Comparison of ENCODE assay signal across 15 cellular contexts in genomic region chr14:98371141-98371540, GRCh38.
DNase-seq lines count a peak whose midpoint lies in the region; ATAC-seq and TF ChIP-seq lines count a peak whose summit lies in the region.
"Had no signal": no experiment of that assay in that cellular context is flagged by ENCODE, and none has a peak within 500 bp of the region (broad histone marks: within the 10 kb centered on the region; RNA-seq: fewer than 3 reads in every experiment).

No MANE protein-coding gene starts in this region.

- no peaks in the 10 kb centered on the region for H3K9me3 ChIP-seq in esophagus squamous epithelium
- H3K9me3 ChIP-seq: Caco-2 had no signal

- no peaks in the 10 kb centered on the region for H3K27me3 ChIP-seq in esophagus squamous epithelium

- TF ChIP-seq CTCF in esophagus squamous epithelium (IDR thresholded peaks at IDR 0.05) = no peak

- H3K4me1 ChIP-seq in esophagus squamous epithelium = peaks cover 4 to 42% (median 6%) of the 10 kb centered on the region in 3 donors
- H3K4me1 ChIP-seq: Caco-2 had no signal

- H3K36me3 ChIP-seq in esophagus squamous epithelium = no peaks in the 10 kb centered on the region

- peak overlapping the region; percentile 22 for H3K27ac Mint-ChIP-seq in activated T-helper 17 cell treated with anti-CD3 and anti-CD28 coated beads, Interleukin-2, amount 50 U/mL, for 72 hours
- H3K27ac Mint-ChIP-seq in activated naive CD4-positive, alpha-beta T cell treated with anti-CD3 and anti-CD28 coated beads for 36 hours = no peak overlapping the region
- H3K27ac Mint-ChIP-seq: CD8-positive, alpha-beta T cell; H9 had no signal

- H3K9me3 Mint-ChIP-seq in activated T-helper 17 cell treated with anti-CD3 and anti-CD28 coated beads, Interleukin-2, amount 50 U/mL, for 72 hours = peaks cover 6% of the 10 kb centered on the region
- peaks cover 2% of the 10 kb centered on the region for H3K9me3 Mint-ChIP-seq in activated naive CD4-positive, alpha-beta T cell treated with anti-CD3 and anti-CD28 coated beads for 36 hours
- H3K9me3 Mint-ChIP-seq: CD8-positive, alpha-beta T cell had no signal

- intact Hi-C loops in esophagus squamous epithelium (cut with DNase I) = no loop called here
- intact Hi-C loops in activated naive CD4-positive, alpha-beta T cell treated with anti-CD3 and anti-CD28 coated beads for 36 hours (cut with micrococcal nuclease) = no loop called here

- no peaks in the 10 kb centered on the region for H3K27me3 Mint-ChIP-seq in activated T-helper 17 cell treated with anti-CD3 and anti-CD28 coated beads, Interleukin-2, amount 50 U/mL, for 72 hours
- H3K27me3 Mint-ChIP-seq in activated naive CD4-positive, alpha-beta T cell treated with anti-CD3 and anti-CD28 coated beads for 36 hours (ENCODE audit: low read depth) = no peaks in the 10 kb centered on the region

- no peak for DNase-seq in epithelial cell of prostate (ENCODE audit: low read depth, low spot score)
- DNase-seq in esophagus squamous epithelium (lab: John Stamatoyannopoulos, UW) = no peak
- DNase-seq in hippocampal formation (lab: John Stamatoyannopoulos, UW) = no peak
- no peak for DNase-seq in activated naive CD4-positive, alpha-beta T cell treated with anti-CD3 and anti-CD28 coated beads for 36 hours
- no peak for DNase-seq in inferior parietal cortex (ENCODE audit: extremely low spot score)
- DNase-seq: C1 segment of cervical spinal cord; Caco-2; CD8-positive, alpha-beta T cell; DMS153; DND-41; GM23248; H9 had no signal

- H3K36me3 Mint-ChIP-seq in activated T-helper 17 cell treated with anti-CD3 and anti-CD28 coated beads, Interleukin-2, amount 50 U/mL, for 72 hours (ENCODE audit: low read depth) = no peaks in the 10 kb centered on the region
- H3K36me3 Mint-ChIP-seq in activated naive CD4-positive, alpha-beta T cell treated with anti-CD3 and anti-CD28 coated beads for 36 hours (ENCODE audit: low read depth) = no peaks in the 10 kb centered on the region
- H3K36me3 Mint-ChIP-seq: CD8-positive, alpha-beta T cell had no signal

- no peak overlapping the region for H3K4me3 Mint-ChIP-seq in activated T-helper 17 cell treated with anti-CD3 and anti-CD28 coated beads, Interleukin-2, amount 50 U/mL, for 72 hours
- no peak overlapping the region for H3K4me3 Mint-ChIP-seq in activated naive CD4-positive, alpha-beta T cell treated with anti-CD3 and anti-CD28 coated beads for 36 hours
- H3K4me3 Mint-ChIP-seq: CD8-positive, alpha-beta T cell; H9 had no signal

- ATAC-seq in activated T-helper 17 cell treated with anti-CD3 and anti-CD28 coated beads, Interleukin-2, amount 50 U/mL, for 72 hours (replicated peaks) = no peak
- ATAC-seq in GM21526 (IDR thresholded peaks at IDR 0.05; ENCODE audit: low FRiP score, unreplicated experiment) = no peak
- ATAC-seq: CD8-positive, alpha-beta T cell; HCT116 had no signal

- peak overlapping the region; percentile 74 for H3K27ac ChIP-seq in epithelial cell of prostate
- H3K27ac ChIP-seq in esophagus squamous epithelium = peak overlapping the region; percentile 17 to 76 (median 58)
- H3K27ac ChIP-seq: GM23248 had no signal

- CTCF ChIA-PET in activated naive CD4-positive, alpha-beta T cell treated with anti-CD3 and anti-CD28 coated beads for 36 hours (lab: Charles Lee) = no interaction called here

- H3K4me1 Mint-ChIP-seq in activated T-helper 17 cell treated with anti-CD3 and anti-CD28 coated beads, Interleukin-2, amount 50 U/mL, for 72 hours = peaks cover 9% of the 10 kb centered on the region
- H3K4me1 Mint-ChIP-seq in activated naive CD4-positive, alpha-beta T cell treated with anti-CD3 and anti-CD28 coated beads for 36 hours (ENCODE audit: low read depth) = peaks cover 24% of the 10 kb centered on the region

- 35 to 41% methylated on average over 4 of the region's 4 CpGs for WGBS in esophagus squamous epithelium, 2 donors

- TF ChIP-seq POLR2A in esophagus squamous epithelium (IDR thresholded peaks at IDR 0.05) = no peak

- H3K4me3 ChIP-seq in esophagus squamous epithelium = no peak overlapping the region
- H3K4me3 ChIP-seq: GM23248 had no signal
